In the genomic region with DNA sequence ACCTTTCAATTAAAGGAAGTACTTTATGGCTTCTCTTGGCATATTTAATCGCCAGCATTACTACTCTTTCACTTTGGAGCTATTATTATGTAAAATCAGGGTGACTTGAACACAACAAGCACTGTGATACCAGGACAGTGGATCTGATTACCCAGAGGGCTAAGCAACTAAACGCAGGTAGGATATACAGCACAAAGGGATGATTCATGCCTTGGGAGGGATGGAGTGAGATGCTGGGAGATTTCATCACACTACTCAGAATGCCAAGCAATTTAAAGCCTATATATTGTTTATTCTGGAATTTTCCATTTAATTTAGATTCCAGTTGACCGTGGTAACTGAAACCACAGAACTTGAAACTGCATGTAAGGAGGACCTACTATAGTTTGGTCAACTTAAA, we compare ENCODE assay signal across 3 cellular contexts.
TF ChIP-seq lines count a peak whose summit lies in the region.

No MANE protein-coding gene starts in this region.

TF ChIP-seq in GM23338, 12 proteins besides CTCF, POLR2A, EP300 and RAD21 (continues in another document):
- TF ChIP-seq, protein P1, sequence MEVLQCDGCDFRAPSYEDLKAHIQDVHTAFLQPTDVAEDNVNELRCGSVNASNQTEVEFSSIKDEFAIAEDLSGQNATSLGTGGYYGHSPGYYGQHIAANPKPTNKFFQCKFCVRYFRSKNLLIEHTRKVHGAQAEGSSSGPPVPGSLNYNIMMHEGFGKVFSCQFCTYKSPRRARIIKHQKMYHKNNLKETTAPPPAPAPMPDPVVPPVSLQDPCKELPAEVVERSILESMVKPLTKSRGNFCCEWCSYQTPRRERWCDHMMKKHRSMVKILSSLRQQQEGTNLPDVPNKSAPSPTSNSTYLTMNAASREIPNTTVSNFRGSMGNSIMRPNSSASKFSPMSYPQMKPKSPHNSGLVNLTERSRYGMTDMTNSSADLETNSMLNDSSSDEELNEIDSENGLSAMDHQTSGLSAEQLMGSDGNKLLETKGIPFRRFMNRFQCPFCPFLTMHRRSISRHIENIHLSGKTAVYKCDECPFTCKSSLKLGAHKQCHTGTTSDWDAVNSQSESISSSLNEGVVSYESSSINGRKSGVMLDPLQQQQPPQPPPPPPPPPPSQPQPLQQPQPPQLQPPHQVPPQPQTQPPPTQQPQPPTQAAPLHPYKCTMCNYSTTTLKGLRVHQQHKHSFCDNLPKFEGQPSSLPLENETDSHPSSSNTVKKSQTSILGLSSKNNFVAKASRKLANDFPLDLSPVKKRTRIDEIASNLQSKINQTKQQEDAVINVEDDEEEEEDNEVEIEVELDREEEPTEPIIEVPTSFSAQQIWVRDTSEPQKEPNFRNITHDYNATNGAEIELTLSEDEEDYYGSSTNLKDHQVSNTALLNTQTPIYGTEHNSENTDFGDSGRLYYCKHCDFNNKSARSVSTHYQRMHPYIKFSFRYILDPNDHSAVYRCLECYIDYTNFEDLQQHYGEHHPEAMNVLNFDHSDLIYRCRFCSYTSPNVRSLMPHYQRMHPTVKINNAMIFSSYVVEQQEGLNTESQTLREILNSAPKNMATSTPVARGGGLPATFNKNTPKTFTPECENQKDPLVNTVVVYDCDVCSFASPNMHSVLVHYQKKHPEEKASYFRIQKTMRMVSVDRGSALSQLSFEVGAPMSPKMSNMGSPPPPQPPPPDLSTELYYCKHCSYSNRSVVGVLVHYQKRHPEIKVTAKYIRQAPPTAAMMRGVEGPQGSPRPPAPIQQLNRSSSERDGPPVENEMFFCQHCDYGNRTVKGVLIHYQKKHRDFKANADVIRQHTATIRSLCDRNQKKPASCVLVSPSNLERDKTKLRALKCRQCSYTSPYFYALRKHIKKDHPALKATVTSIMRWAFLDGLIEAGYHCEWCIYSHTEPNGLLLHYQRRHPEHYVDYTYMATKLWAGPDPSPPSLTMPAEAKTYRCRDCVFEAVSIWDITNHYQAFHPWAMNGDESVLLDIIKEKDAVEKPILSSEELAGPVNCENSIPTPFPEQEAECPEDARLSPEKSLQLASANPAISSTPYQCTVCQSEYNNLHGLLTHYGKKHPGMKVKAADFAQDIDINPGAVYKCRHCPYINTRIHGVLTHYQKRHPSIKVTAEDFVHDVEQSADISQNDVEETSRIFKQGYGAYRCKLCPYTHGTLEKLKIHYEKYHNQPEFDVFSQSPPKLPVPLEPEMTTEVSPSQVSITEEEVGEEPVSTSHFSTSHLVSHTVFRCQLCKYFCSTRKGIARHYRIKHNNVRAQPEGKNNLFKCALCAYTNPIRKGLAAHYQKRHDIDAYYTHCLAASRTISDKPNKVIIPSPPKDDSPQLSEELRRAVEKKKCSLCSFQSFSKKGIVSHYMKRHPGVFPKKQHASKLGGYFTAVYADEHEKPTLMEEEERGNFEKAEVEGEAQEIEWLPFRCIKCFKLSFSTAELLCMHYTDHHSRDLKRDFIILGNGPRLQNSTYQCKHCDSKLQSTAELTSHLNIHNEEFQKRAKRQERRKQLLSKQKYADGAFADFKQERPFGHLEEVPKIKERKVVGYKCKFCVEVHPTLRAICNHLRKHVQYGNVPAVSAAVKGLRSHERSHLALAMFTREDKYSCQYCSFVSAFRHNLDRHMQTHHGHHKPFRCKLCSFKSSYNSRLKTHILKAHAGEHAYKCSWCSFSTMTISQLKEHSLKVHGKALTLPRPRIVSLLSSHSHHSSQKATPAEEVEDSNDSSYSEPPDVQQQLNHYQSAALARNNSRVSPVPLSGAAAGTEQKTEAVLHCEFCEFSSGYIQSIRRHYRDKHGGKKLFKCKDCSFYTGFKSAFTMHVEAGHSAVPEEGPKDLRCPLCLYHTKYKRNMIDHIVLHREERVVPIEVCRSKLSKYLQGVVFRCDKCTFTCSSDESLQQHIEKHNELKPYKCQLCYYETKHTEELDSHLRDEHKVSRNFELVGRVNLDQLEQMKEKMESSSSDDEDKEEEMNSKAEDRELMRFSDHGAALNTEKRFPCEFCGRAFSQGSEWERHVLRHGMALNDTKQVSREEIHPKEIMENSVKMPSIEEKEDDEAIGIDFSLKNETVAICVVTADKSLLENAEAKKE (CRISPR knock-in tag; IDR thresholded peaks at IDR 0.05) = no peak
- no peak for TF ChIP-seq CREB1 (CRISPR knock-in tag; IDR thresholded peaks at IDR 0.05; ENCODE audit: low read depth)
- TF ChIP-seq JUNB (IDR thresholded peaks at IDR 0.05; ENCODE audit: unreplicated experiment) = no peak
- TF ChIP-seq EZH2 (IDR thresholded peaks at IDR 0.05; ENCODE audit: low read depth, unreplicated experiment) = no peak

TF ChIP-seq in IMR-90, 13 proteins besides CTCF, POLR2A, EP300 and RAD21 (continued from another document):
- TF ChIP-seq CHD1 (IDR thresholded peaks at IDR 0.05; ENCODE audit: low read depth, low read length) = no peak
- no peak for TF ChIP-seq MXI1 (IDR thresholded peaks at IDR 0.05; ENCODE audit: borderline replicate concordance, low read depth, low read length)
- TF ChIP-seq, protein P2, sequence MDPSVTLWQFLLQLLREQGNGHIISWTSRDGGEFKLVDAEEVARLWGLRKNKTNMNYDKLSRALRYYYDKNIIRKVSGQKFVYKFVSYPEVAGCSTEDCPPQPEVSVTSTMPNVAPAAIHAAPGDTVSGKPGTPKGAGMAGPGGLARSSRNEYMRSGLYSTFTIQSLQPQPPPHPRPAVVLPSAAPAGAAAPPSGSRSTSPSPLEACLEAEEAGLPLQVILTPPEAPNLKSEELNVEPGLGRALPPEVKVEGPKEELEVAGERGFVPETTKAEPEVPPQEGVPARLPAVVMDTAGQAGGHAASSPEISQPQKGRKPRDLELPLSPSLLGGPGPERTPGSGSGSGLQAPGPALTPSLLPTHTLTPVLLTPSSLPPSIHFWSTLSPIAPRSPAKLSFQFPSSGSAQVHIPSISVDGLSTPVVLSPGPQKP (IDR thresholded peaks at IDR 0.05; ENCODE audit: borderline replicate concordance, low read depth, low read length) = no peak
- no peak for TF ChIP-seq MAFK (IDR thresholded peaks at IDR 0.05; ENCODE audit: low read depth, low read length)
TF ChIP-seq in IMR-90: peak in this region for 0.

TF ChIP-seq in WTC11, 78 proteins besides CTCF, POLR2A, EP300 and RAD21 (continued from another document):
- TF ChIP-seq, protein P3, sequence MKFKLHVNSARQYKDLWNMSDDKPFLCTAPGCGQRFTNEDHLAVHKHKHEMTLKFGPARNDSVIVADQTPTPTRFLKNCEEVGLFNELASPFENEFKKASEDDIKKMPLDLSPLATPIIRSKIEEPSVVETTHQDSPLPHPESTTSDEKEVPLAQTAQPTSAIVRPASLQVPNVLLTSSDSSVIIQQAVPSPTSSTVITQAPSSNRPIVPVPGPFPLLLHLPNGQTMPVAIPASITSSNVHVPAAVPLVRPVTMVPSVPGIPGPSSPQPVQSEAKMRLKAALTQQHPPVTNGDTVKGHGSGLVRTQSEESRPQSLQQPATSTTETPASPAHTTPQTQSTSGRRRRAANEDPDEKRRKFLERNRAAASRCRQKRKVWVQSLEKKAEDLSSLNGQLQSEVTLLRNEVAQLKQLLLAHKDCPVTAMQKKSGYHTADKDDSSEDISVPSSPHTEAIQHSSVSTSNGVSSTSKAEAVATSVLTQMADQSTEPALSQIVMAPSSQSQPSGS (CRISPR knock-in tag; IDR thresholded peaks at IDR 0.05; ENCODE audit: borderline replicate concordance, low read depth) = no peak
- TF ChIP-seq IRF2 (CRISPR knock-in tag; IDR thresholded peaks at IDR 0.05; ENCODE audit: borderline replicate concordance, low read depth) = no peak
- TF ChIP-seq FOXJ3 (CRISPR knock-in tag; IDR thresholded peaks at IDR 0.05; ENCODE audit: borderline replicate concordance) = no peak
